In genomic region chr6:142416179-142416578, GRCh38 we compare ENCODE assay signal across 13 cellular contexts.
DNase-seq lines count a peak whose midpoint lies in the region; ATAC-seq and TF ChIP-seq lines count a peak whose summit lies in the region.
"Had no signal": no experiment of that assay in that cellular context is flagged by ENCODE, and none has a peak within 500 bp of the region (broad histone marks: within the 10 kb centered on the region; RNA-seq: fewer than 3 reads in every experiment).

No MANE protein-coding gene starts in this region.

- DNase-seq in GM04503 (ENCODE audit: low read depth) (peak; percentile 79), RWPE2 (ENCODE audit: low spot score) (no peak), fibroblast of peridontal ligament (ENCODE audit: extremely low read depth) (peak; percentile 95), pulmonary artery endothelial cell (ENCODE audit: low read depth, low spot score) (peak; percentile 87), ureter (ENCODE audit: low spot score) (no peak), H7 (no peak)
- DNase-seq in activated effector memory CD4-positive, alpha-beta T cell treated with Interleukin-2 at 50 U/mL for 16 hours, result no peak
- DNase-seq: activated naive CD4-positive, alpha-beta T cell treated with anti-CD3 and anti-CD28 coated beads for 36 hours; Karpas-422; NK-92 treated with Interleukin-12 subunit alpha and Interleukin-12 subunit beta, amount 100 ng/mL, for 24 hours; testis; WERI-Rb-1 had no signal

- H3K36me3 ChIP-seq in RWPE2 (ENCODE audit: low read depth) (peaks cover 81% of the 10 kb centered on the region), H7 (replicated peaks; ENCODE audit: control insufficient read depth, insufficient read depth, low read length) (no peaks in the 10 kb centered on the region)
- H3K36me3 ChIP-seq: WERI-Rb-1 had no signal

- H3K4me1 ChIP-seq in RWPE2 (ENCODE audit: insufficient read depth, poor library complexity, severe bottlenecking), result peaks cover 20% of the 10 kb centered on the region
- H3K4me1 ChIP-seq: testis had no signal

- H3K4me3 ChIP-seq in RWPE2 (ENCODE audit: severe bottlenecking) (no peak overlapping the region), H7 (ENCODE audit: insufficient read depth, low read depth, low read length) (no peak overlapping the region)
- H3K4me3 ChIP-seq: testis had no signal

- ATAC-seq in RWPE2 (ENCODE audit: low read depth) (peak; percentile 67), HG03520 (IDR thresholded peaks at IDR 0.05; ENCODE audit: unreplicated experiment) (no peak)

- H3K9me3 ChIP-seq in RWPE2 (ENCODE audit: severe bottlenecking), result no peaks in the 10 kb centered on the region
- H3K9me3 ChIP-seq: testis had no signal

- H3K27me3 ChIP-seq in RWPE2 (ENCODE audit: insufficient read depth, poor library complexity, severe bottlenecking) (no peaks in the 10 kb centered on the region), H7 (ENCODE audit: control insufficient read depth, insufficient read depth, low read length) (no peaks in the 10 kb centered on the region)
- H3K27me3 ChIP-seq: testis had no signal

- no peak for TF ChIP-seq CTCF in RWPE2 (IDR thresholded peaks at IDR 0.05; ENCODE audit: poor library complexity, severe bottlenecking)

- peak overlapping the region; percentile 74 for H3K27ac ChIP-seq in RWPE2 (ENCODE audit: poor library complexity, severe bottlenecking)
- H3K27ac ChIP-seq: testis, WERI-Rb-1 had no signal

Comparison
In these comparisons a context has a peak if more than half of its experiments do, and no peak if none do; other contexts are left out.
1. DNase-seq: peak in GM04503 (single experiment), fibroblast of peridontal ligament (single experiment) and pulmonary artery endothelial cell (single experiment); none in RWPE2 (single experiment), activated effector memory CD4-positive, alpha-beta T cell treated with Interleukin-2 at 50 U/mL for 16 hours (single experiment), ureter (single experiment) and H7 (single experiment).